In genomic region chr14:71204231-71204630, GRCh38 we compare ENCODE assay signal across 18 cellular contexts.
DNase-seq lines count a peak whose midpoint lies in the region; ATAC-seq, FAIRE-seq and TF ChIP-seq lines count a peak whose summit lies in the region.
"Had no signal": no experiment of that assay in that cellular context is flagged by ENCODE, and none has a peak within 500 bp of the region (broad histone marks: within the 10 kb centered on the region; RNA-seq: fewer than 3 reads in every experiment).

No MANE protein-coding gene starts in this region.

- H2AK9ac ChIP-seq in IMR-90 (replicated peaks; ENCODE audit: low read depth, low read length, poor library complexity), result no peak overlapping the region

- H3K4me2 ChIP-seq in IMR-90 (ENCODE audit: low read depth, low read length) (no peak overlapping the region), K562 (ENCODE audit: insufficient read depth, low read length) (no peak overlapping the region)

- H3K14ac ChIP-seq in IMR-90 (replicated peaks; ENCODE audit: low read depth, low read length), result no peak overlapping the region; the same call in 1 of the 2 replicates

- H3K9me1 ChIP-seq in IMR-90 (ENCODE audit: insufficient read depth, low read length), result no peaks in the 10 kb centered on the region; the same call in 1 of the 2 replicates
- H3K9me1 ChIP-seq in K562 (ENCODE audit: control insufficient read depth, insufficient read depth, low read length), result no peaks in the 10 kb centered on the region

- CTCF ChIA-PET in IMR-90 (lab: Yijun Ruan, JAX) (no interaction called here), K562 (lab: Yijun Ruan, JAX; ENCODE audit: low intra/inter-chr PET ratio) (no interaction called here)

- TF ChIP-seq POLR2A in IMR-90 (IDR thresholded peaks at IDR 0.05; ENCODE audit: low read depth, low read length) (no peak), K562 (conservative IDR thresholded peaks at IDR 0.05) (no peak)

- H3K27ac ChIP-seq in IMR-90 (ENCODE audit: insufficient read depth, low read length) (no peak overlapping the region), RWPE2 (ENCODE audit: poor library complexity, severe bottlenecking) (no peak overlapping the region), K562 (ENCODE audit: extremely low read depth, low read depth, low read length) (no peak overlapping the region)

- no peak overlapping the region for H3K4me3 ChIP-seq in IMR-90 (ENCODE audit: insufficient read depth, low read depth, low read length)
- H3K4me3 ChIP-seq in RWPE2 (ENCODE audit: severe bottlenecking), result no peak overlapping the region
- no peak overlapping the region for H3K4me3 ChIP-seq in K562

- 100% methylated on average over 1 of the region's 2 CpGs; no CpG with 5 or more reads in 1 of the 2 experiments for WGBS in IMR-90 (ENCODE audit: extremely low coverage in 2 of 2, insufficient read length in 1 of 2), 2 experiments
- WGBS in K562 (ENCODE audit: insufficient coverage, low coverage, missing lambda C conversion rate), result 0% methylated on average over 1 of the region's 2 CpGs

- H2AFZ ChIP-seq in IMR-90 (replicated peaks; ENCODE audit: low read length, poor library complexity), result no peak overlapping the region
- no peak overlapping the region for H2AFZ ChIP-seq in K562 (ENCODE audit: low read depth, low read length)

- no peaks in the 10 kb centered on the region for H3K79me1 ChIP-seq in IMR-90 (ENCODE audit: low read depth in 1 of 2, low read length in 2 of 2)

- no peak overlapping the region for H4K91ac ChIP-seq in IMR-90 (ENCODE audit: insufficient read depth, low read depth, low read length)

- H2BK5ac ChIP-seq in IMR-90 (ENCODE audit: low read depth, low read length, poor library complexity, severe bottlenecking), result no peak overlapping the region

- BruUV-seq in IMR-90 (replicated peaks; lab: Mats Ljungman, UMichigan), result no TSS peak
- no TSS peak for BruUV-seq in K562 (replicated peaks; lab: Mats Ljungman, UMichigan)

- dilution Hi-C loops in IMR-90 (cut with HindIII; ENCODE audit: low sequenced_read_pairs, unreplicated experiment), result no loop called here

- H3K4ac ChIP-seq in IMR-90 (ENCODE audit: low read depth, low read length), result no peak overlapping the region

- H4K20me1 ChIP-seq in IMR-90 (ENCODE audit: insufficient read depth, low read length), result no peaks in the 10 kb centered on the region
- H4K20me1 ChIP-seq in K562 (replicated peaks; ENCODE audit: control insufficient read depth, insufficient read depth, low read length), result no peaks in the 10 kb centered on the region

- H3K56ac ChIP-seq in IMR-90 (ENCODE audit: extremely low read depth, insufficient read depth, low read length), result no peak overlapping the region

- in situ Hi-C loops in IMR-90 (cut with MboI; ENCODE audit: low sequenced_read_pairs), result no loop called here
- in situ Hi-C loops in K562 (cut with MboI), result no loop called here

- ATAC-seq in IMR-90 (ENCODE audit: low read depth), result no peak
- ATAC-seq in RWPE2 (ENCODE audit: low read depth), result peak; percentile 42; the same call in 1 of the 3 replicates
- no peak for ATAC-seq in K562
- no peak for ATAC-seq in GM18873 (IDR thresholded peaks at IDR 0.05; ENCODE audit: low FRiP score, unreplicated experiment)

- H2BK120ac ChIP-seq in IMR-90 (ENCODE audit: low read depth, low read length), result no peak overlapping the region

- no peak overlapping the region for H2BK20ac ChIP-seq in IMR-90 (ENCODE audit: low read depth, low read length)

- no peaks in the 10 kb centered on the region for H3K27me3 ChIP-seq in IMR-90 (ENCODE audit: control insufficient read depth, insufficient read depth, low read length)
- no peaks in the 10 kb centered on the region for H3K27me3 ChIP-seq in RWPE2 (ENCODE audit: insufficient read depth, poor library complexity, severe bottlenecking)
- peaks cover 0 to 12% of the 10 kb centered on the region in 2 experiments; a peak in 1 of 5 replicates for H3K27me3 ChIP-seq in K562 (ENCODE audit: control insufficient read depth in 2 of 2, insufficient read depth in 2 of 2, low read length in 2 of 2)
- H3K27me3 ChIP-seq: BE2C had no signal

- no peaks in the 10 kb centered on the region for H3K36me3 ChIP-seq in IMR-90 (ENCODE audit: control insufficient read depth, insufficient read depth, low read length)
- H3K36me3 ChIP-seq in RWPE2 (ENCODE audit: low read depth), result no peaks in the 10 kb centered on the region
- H3K36me3 ChIP-seq in K562 (ENCODE audit: control insufficient read depth, insufficient read depth, low read length), result no peaks in the 10 kb centered on the region
- H3K36me3 ChIP-seq: BE2C had no signal

- H2BK15ac ChIP-seq in IMR-90 (ENCODE audit: low read depth, low read length), result no peak overlapping the region

- TF ChIP-seq RAD21 in IMR-90 (IDR thresholded peaks at IDR 0.05; ENCODE audit: low read length), result no peak
- TF ChIP-seq RAD21 in K562 (CRISPR knock-in tag; conservative IDR thresholded peaks at IDR 0.05 in 1 of 2, IDR thresholded peaks at IDR 0.05 in 1 of 2), result no peak

- H3K23ac ChIP-seq in IMR-90 (ENCODE audit: low read depth, low read length), result no peak overlapping the region; the same call in 1 of the 2 replicates

- no peak overlapping the region for H3K9ac ChIP-seq in IMR-90 (ENCODE audit: low read depth, low read length)
- no peak overlapping the region for H3K9ac ChIP-seq in K562 (ENCODE audit: insufficient read depth in 1 of 2, low read depth in 2 of 2, low read length in 2 of 2)

- peaks cover 8% of the 10 kb centered on the region for H3K4me1 ChIP-seq in IMR-90 (ENCODE audit: control insufficient read depth, insufficient read depth, low read length)
- H3K4me1 ChIP-seq in RWPE2 (ENCODE audit: insufficient read depth, poor library complexity, severe bottlenecking), result no peaks in the 10 kb centered on the region
- H3K4me1 ChIP-seq in K562 (replicated peaks in 1 of 2; ENCODE audit: control insufficient read depth in 2 of 2, insufficient read depth in 2 of 2, low read length in 2 of 2), result no peaks in the 10 kb centered on the region; a peak in 1 of 5 replicates

- TF ChIP-seq CTCF in IMR-90 (conservative IDR thresholded peaks at IDR 0.05; ENCODE audit: low read depth, low read length), result no peak
- no peak for TF ChIP-seq CTCF in RWPE2 (IDR thresholded peaks at IDR 0.05; ENCODE audit: poor library complexity, severe bottlenecking)
- no peak for TF ChIP-seq CTCF in K562 (IDR thresholded peaks at IDR 0.05 in 2 of 3, conservative IDR thresholded peaks at IDR 0.05 in 1 of 3; ENCODE audit: insufficient read depth in 2 of 3, low read depth in 1 of 3, low read length in 3 of 3)

- H3K9me3 ChIP-seq in IMR-90 (ENCODE audit: control insufficient read depth, insufficient read depth, low read length) (no peaks in the 10 kb centered on the region), RWPE2 (ENCODE audit: severe bottlenecking) (no peaks in the 10 kb centered on the region), K562 (replicated peaks; ENCODE audit: control insufficient read depth, insufficient read depth, low read depth, low read length) (no peaks in the 10 kb centered on the region)
- H3K9me3 ChIP-seq: BE2C had no signal

- H4K8ac ChIP-seq in IMR-90 (ENCODE audit: low read depth in 2 of 2, low read length in 2 of 2), result no peak overlapping the region

- no peak for TF ChIP-seq EP300 in K562 (IDR thresholded peaks at IDR 0.05; ENCODE audit: low read length)

- H4K5ac ChIP-seq in IMR-90 (ENCODE audit: low read depth, low read length), result no peak overlapping the region

- peak overlapping the region; percentile 23; the same call in 1 of the 2 replicates for H2AK5ac ChIP-seq in IMR-90 (ENCODE audit: low read depth, low read length)

- no peak for FAIRE-seq in K562 (lab: Jason Lieb, UNC)
- FAIRE-seq: A204.1, D721Med, H1 had no signal

- POLR2A ChIA-PET in IMR-90 (lab: Charles Lee; ENCODE audit: unreplicated experiment) (no interaction called here), K562 (lab: Yijun Ruan, JAX) (no interaction called here)

- DNase-seq in IMR-90 (no peak), RWPE2 (ENCODE audit: low spot score) (no peak), K562 (ENCODE audit: extremely low read depth in 1 of 4, low spot score in 3 of 4) (no peak), kidney tubule cell (ENCODE audit: low spot score) (peak; percentile 14), EL (no peak), inferior parietal cortex (ENCODE audit: extremely low spot score) (no peak)
- DNase-seq: ACHN; BE2C; C1 segment of cervical spinal cord; CD4-positive, CD25-positive, alpha-beta regulatory T cell; CD8-positive, alpha-beta memory T cell; COR-L47; GDM1; H9 had no signal

- intact Hi-C loops in IMR-90 (cut with micrococcal nuclease), result no loop called here
- intact Hi-C loops in K562 (cut with micrococcal nuclease), result no loop called here

- no peak overlapping the region for H3K18ac ChIP-seq in IMR-90 (ENCODE audit: low read depth, low read length)

- H3K79me2 ChIP-seq in K562 (ENCODE audit: control insufficient read depth, insufficient read depth, low read length), result no peaks in the 10 kb centered on the region

TF ChIP-seq in IMR-90, 13 proteins besides CTCF, POLR2A, EP300 and RAD21 (continues in another document):
- TF ChIP-seq NFE2L2 (IDR thresholded peaks at IDR 0.05; ENCODE audit: low read depth, low read length) (no peak), CEBPB (IDR thresholded peaks at IDR 0.05; ENCODE audit: low read depth, low read length) (no peak), CHD1 (IDR thresholded peaks at IDR 0.05; ENCODE audit: low read depth, low read length) (no peak), BHLHE40 (IDR thresholded peaks at IDR 0.05; ENCODE audit: low read depth, low read length) (no peak), USF2 (IDR thresholded peaks at IDR 0.05; ENCODE audit: low read depth, low read length) (no peak)

TF ChIP-seq in K562, 482 proteins besides CTCF, POLR2A, EP300 and RAD21:
- no peak for TF ChIP-seq POLR2AphosphoS5 (IDR thresholded peaks at IDR 0.05; ENCODE audit: control insufficient read depth, insufficient read depth, low read depth, low read length)
- peak; percentile 15 for TF ChIP-seq RBM25 (IDR thresholded peaks at IDR 0.05; ENCODE audit: low read depth, low read length, severe bottlenecking)
- TF ChIP-seq ZFP36 (IDR thresholded peaks at IDR 0.05; ENCODE audit: low read depth, low read length, partially characterized antibody), result peak; percentile 49
